In the genomic region with DNA sequence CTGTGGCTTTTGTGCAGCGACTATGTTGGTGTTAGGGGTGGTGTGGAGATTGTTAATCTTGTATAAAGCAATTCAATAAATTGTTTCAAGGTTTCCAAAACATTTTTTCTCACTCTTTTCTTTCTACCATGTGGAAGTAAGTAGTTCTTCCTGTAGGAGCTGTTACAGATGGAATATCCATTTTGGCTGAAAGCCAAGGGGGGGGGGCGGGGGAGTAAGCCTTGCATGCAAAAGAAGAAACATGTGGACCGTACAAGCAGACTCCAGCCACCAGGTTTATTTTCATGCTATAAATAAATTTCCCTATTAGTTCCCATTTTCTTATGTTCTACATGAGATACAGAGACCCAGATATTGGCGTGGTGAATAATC, we compare ENCODE assay signal across 12 cellular contexts. TPM values are rescaled to one million over a fixed set of nuclear protein-coding genes. Genes with fewer than 3 reads are reported as not detected.
A peak's percentile ranks its signal among the peaks of the same experiment; 100 is the strongest.
DNase-seq lines count a peak whose midpoint lies in the region; ATAC-seq and TF ChIP-seq lines count a peak whose summit lies in the region.
"Had no signal": no experiment of that assay in that cellular context is flagged by ENCODE, and none has a peak within 500 bp of the region (broad histone marks: within the 10 kb centered on the region; RNA-seq: fewer than 3 reads in every experiment).

No MANE protein-coding gene starts in this region.

- no peak for TF ChIP-seq CTCF in RWPE2 (IDR thresholded peaks at IDR 0.05; ENCODE audit: poor library complexity, severe bottlenecking)
- no peak for TF ChIP-seq CTCF in psoas muscle (IDR thresholded peaks at IDR 0.05)

- intact Hi-C loops in psoas muscle (cut with DNase I), result no loop called here

- H3K4me1 ChIP-seq in RWPE2 (ENCODE audit: insufficient read depth, poor library complexity, severe bottlenecking), result peaks cover 14% of the 10 kb centered on the region
- H3K4me1 ChIP-seq in psoas muscle, result peaks cover 4% of the 10 kb centered on the region
- H3K4me1 ChIP-seq: uterus had no signal

- H3K4me3 ChIP-seq in RWPE2 (ENCODE audit: severe bottlenecking) (no peak overlapping the region), psoas muscle (no peak overlapping the region)
- H3K4me3 ChIP-seq: uterus had no signal

- WGBS in psoas muscle, 3 donors, result 39 to 58% (median 44%) methylated on average over 4 of the region's 4 CpGs

- ATAC-seq in RWPE2 (ENCODE audit: low read depth), result no peak
- peak in 1 of 4 donors; percentile 36 for ATAC-seq in psoas muscle
- no peak for ATAC-seq in GM18511 (IDR thresholded peaks at IDR 0.05; ENCODE audit: unreplicated experiment)
- no peak for ATAC-seq in HG03439 (IDR thresholded peaks at IDR 0.05; ENCODE audit: unreplicated experiment)
- ATAC-seq in HG03159 (IDR thresholded peaks at IDR 0.05; ENCODE audit: unreplicated experiment), result no peak

- H3K36me3 ChIP-seq in RWPE2 (ENCODE audit: low read depth) (peaks cover 99% of the 10 kb centered on the region), psoas muscle (ENCODE audit: insufficient read depth in 1 of 2, low read depth in 1 of 2) (peaks cover 15 to 100% of the 10 kb centered on the region in 2 donors)
- H3K36me3 ChIP-seq: uterus had no signal

- peak overlapping the region; percentile 68 for H3K27ac ChIP-seq in RWPE2 (ENCODE audit: poor library complexity, severe bottlenecking)
- H3K27ac ChIP-seq in epithelial cell of prostate, result peak overlapping the region; percentile 39
- H3K27ac ChIP-seq in psoas muscle, result peak overlapping the region; percentile 1
- H3K27ac ChIP-seq: KMS-11 had no signal

- no peaks in the 10 kb centered on the region for H3K27me3 ChIP-seq in RWPE2 (ENCODE audit: insufficient read depth, poor library complexity, severe bottlenecking)
- no peaks in the 10 kb centered on the region for H3K27me3 ChIP-seq in psoas muscle (ENCODE audit: insufficient read depth in 3 of 3, low read length in 2 of 3)
- H3K27me3 ChIP-seq: uterus had no signal

- H3K9me3 ChIP-seq in RWPE2 (ENCODE audit: severe bottlenecking), result no peaks in the 10 kb centered on the region
- H3K9me3 ChIP-seq in psoas muscle, result no peaks in the 10 kb centered on the region
- H3K9me3 ChIP-seq: uterus had no signal

- peak; percentile 58 for DNase-seq in NCI-H82 (lab: John Stamatoyannopoulos, UW)
- no peak for DNase-seq in NCI-H82 treated with DMSO at 0.1 percent for 48 hours (lab: John Stamatoyannopoulos, UW; ENCODE audit: unreplicated experiment)
- DNase-seq in RWPE2 (ENCODE audit: low spot score), result no peak
- no peak for DNase-seq in epithelial cell of prostate (ENCODE audit: low read depth, low spot score)
- no peak for DNase-seq in psoas muscle
- DNase-seq: NCI-H1930; stimulated activated CD8-positive, alpha-beta memory T cell treated with anti-CD3 and anti-CD28 coated beads, Interleukin-4, amount 100 ng/mL, for 48 hours had no signal

RNA-seq across cellular contexts. Expression of a gene that starts 35.0 kb away (rescaled TPM):
- 10 to 100 TPM; 25.5 to 33.3 (median 28.0) TPM for total RNA-seq in psoas muscle
- 10 to 100 TPM in 2 of 3 donors, 1 to 10 TPM in 1; 9.1 to 27.8 (median 11.7) TPM for polyA plus RNA-seq in psoas muscle

RNA-seq across cellular contexts. Expression of a gene that starts 35.2 kb away (rescaled TPM):
- total RNA-seq in psoas muscle, result 10 to 100 TPM; 53.3 to 74.1 (median 66.8) TPM
- 10 to 100 TPM; 28.6 to 64.5 (median 32.3) TPM for polyA plus RNA-seq in psoas muscle

RNA-seq across cellular contexts. Expression of a gene that starts 54.7 kb away (rescaled TPM):
- 1 to 10 TPM; 3.2 to 7.2 (median 5.1) TPM for total RNA-seq in psoas muscle
- 1 to 10 TPM; 2.4 to 5.6 (median 3.8) TPM for polyA plus RNA-seq in psoas muscle

Comparison
In these comparisons a context has a peak if more than half of its experiments do, and no peak if none do; other contexts are left out.
1. H3K27ac ChIP-seq: peak in every context shown above with its lines; median percentile 68 in RWPE2; 39 in epithelial cell of prostate; 1 in psoas muscle.